42 cellular contexts compared by ENCODE assay signal in the genomic region with DNA sequence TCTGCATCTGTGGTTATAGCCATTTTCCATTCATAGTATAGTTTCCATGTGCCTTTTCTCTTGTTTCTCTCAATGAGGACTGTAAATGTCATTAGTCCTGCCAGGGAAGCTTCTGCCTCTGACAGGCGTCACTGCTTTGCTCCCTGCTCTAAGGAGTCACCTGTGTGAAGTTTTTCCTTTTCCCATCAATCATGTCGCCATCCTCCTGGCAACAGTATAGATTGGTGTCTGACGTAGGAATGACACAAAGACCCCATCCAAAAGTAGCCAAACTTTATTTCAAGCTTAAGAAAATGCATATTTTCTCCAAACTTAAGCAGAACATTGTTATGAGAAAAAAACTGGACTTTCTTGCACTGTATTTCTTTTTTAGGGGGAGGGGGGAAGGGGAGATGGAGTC. TPM values are rescaled to one million over a fixed set of nuclear protein-coding genes. Genes with fewer than 3 reads are reported as not detected.
"Had no signal": no experiment of that assay in that cellular context is flagged by ENCODE, and none has a peak within 500 bp of the region (broad histone marks: within the 10 kb centered on the region; RNA-seq: fewer than 3 reads in every experiment).

No MANE protein-coding gene starts in this region.

- ATAC-seq: activated naive CD4-positive, alpha-beta T cell treated with anti-CD3 and anti-CD28 coated beads, Interleukin-2, amount 50 U/mL, for 72 hours; activated naive CD8-positive, alpha-beta T cell treated with anti-CD3 and anti-CD28 coated beads, Interleukin-2, amount 50 U/mL, for 24 hours; activated T-cell treated with anti-CD3 and anti-CD28 coated beads, Interleukin-2, amount 50 U/mL, for 4 hours; activated T-cell treated with anti-CD3 and anti-CD28 coated beads, Interleukin-2, amount 50 U/mL, for 72 hours; activated T-helper 17 cell treated with anti-CD3 and anti-CD28 coated beads, Interleukin-2, amount 50 U/mL, for 72 hours; body of pancreas had no signal

- H3K4me1 ChIP-seq: adrenal gland, ascending aorta, breast epithelium had no signal

- DNase-seq: activated effector memory CD4-positive, alpha-beta T cell treated with anti-CD3 and anti-CD28 coated beads, Interleukin-2, amount 50 U/mL, for 16 hours; activated effector memory CD4-positive, alpha-beta T cell treated with Interleukin-2 at 50 U/mL for 16 hours; activated gamma-delta T cell; activated gamma-delta T cell treated with Interleukin-2 at 50 U/mL for 16 hours; activated naive CD4-positive, alpha-beta T cell; activated naive CD4-positive, alpha-beta T cell treated with anti-CD3 and anti-CD28 coated beads for 36 hours; activated naive CD4-positive, alpha-beta T cell treated with anti-CD3 and anti-CD28 coated beads, Interleukin-2, amount 10 ng/mL, durations not matched to agents 7 days and 5 days; activated naive CD4-positive, alpha-beta T cell treated with anti-CD3 and anti-CD28 coated beads, Interleukin-2, amount 50 U/mL, for 16 hours; activated naive CD4-positive, alpha-beta T cell treated with Interleukin-2 at 50 U/mL for 16 hours; activated naive CD8-positive, alpha-beta T cell treated with anti-CD3 and anti-CD28 coated beads for 36 hours; activated naive CD8-positive, alpha-beta T cell treated with anti-CD3 and anti-CD28 coated beads, Interleukin-2, amount 10 ng/mL, durations not matched to agents 7 days and 5 days; activated naive CD8-positive, alpha-beta T cell treated with anti-CD3 and anti-CD28 coated beads, Interleukin-2, amount 50 U/mL, for 24 hours; activated T-cell treated with anti-CD3 and anti-CD28 coated beads, Interleukin-2, amount 50 U/mL, for 4 hours; activated T-cell treated with anti-CD3 and anti-CD28 coated beads, Interleukin-2, amount 50 U/mL, for 48 hours; activated T-cell treated with anti-CD3 and anti-CD28 coated beads, Interleukin-2, amount 50 U/mL, for 72 hours; amniotic stem cell; amygdala; anterior cingulate cortex; aorta; body of pancreas; brain microvascular endothelial cell; caudate nucleus; central memory CD4-positive, alpha-beta T cell; cerebellar nuclear complex had no signal

- H3K9me3 Mint-ChIP-seq: activated naive CD4-positive, alpha-beta T cell treated with anti-CD3 and anti-CD28 coated beads for 36 hours; activated naive CD4-positive, alpha-beta T cell treated with anti-CD3 and anti-CD28 coated beads, Interleukin-2, amount 10 ng/mL, durations not matched to agents 7 days and 5 days; activated naive CD4-positive, alpha-beta T cell treated with anti-CD3 and anti-CD28 coated beads, Interleukin-2, amount 50 U/mL, for 24 hours; activated naive CD4-positive, alpha-beta T cell treated with anti-CD3 and anti-CD28 coated beads, Interleukin-2, amount 50 U/mL, for 72 hours; activated naive CD8-positive, alpha-beta T cell treated with anti-CD3 and anti-CD28 coated beads, Interleukin-2, amount 10 ng/mL, durations not matched to agents 7 days and 5 days; activated naive CD8-positive, alpha-beta T cell treated with anti-CD3 and anti-CD28 coated beads, Interleukin-2, amount 50 U/mL, for 24 hours; activated T-cell treated with anti-CD3 and anti-CD28 coated beads, Interleukin-2, amount 50 U/mL, for 4 hours; activated T-cell treated with anti-CD3 and anti-CD28 coated beads, Interleukin-2, amount 50 U/mL, for 72 hours; activated T-helper 1 cell treated with anti-CD3 and anti-CD28 coated beads, Interleukin-12 subunit alpha, Interleukin-12 subunit beta, Interleukin-2, Interleukin-4 antibody, amounts not matched to agents 30 ng/mL and 10 ng/mL and 1 ng/mL, durations not matched to agents 14 hours and 24 hours and 36 hours; activated T-helper 17 cell treated with anti-CD3 and anti-CD28 coated beads, Interleukin-2, amount 50 U/mL, for 72 hours; activated T-helper 2 cell treated with anti-CD3 and anti-CD28 coated beads, Interferon-gamma antibody, Interleukin-2, Interleukin-4, amounts not matched to agents 10 μg/mL and 5 μg/mL and 100 μg/mL, durations not matched to agents 14 hours and 24 hours and 36 hours; central memory CD8-positive, alpha-beta T cell had no signal

- H3K27me3 ChIP-seq: ascending aorta, body of pancreas, brain microvascular endothelial cell, cardiac muscle cell had no signal

- H3K4me3 Mint-ChIP-seq: activated naive CD4-positive, alpha-beta T cell treated with anti-CD3 and anti-CD28 coated beads for 36 hours; activated naive CD4-positive, alpha-beta T cell treated with anti-CD3 and anti-CD28 coated beads, Interleukin-2, amount 10 ng/mL, durations not matched to agents 7 days and 5 days; activated naive CD4-positive, alpha-beta T cell treated with anti-CD3 and anti-CD28 coated beads, Interleukin-2, amount 50 U/mL, for 24 hours; activated naive CD8-positive, alpha-beta T cell; activated naive CD8-positive, alpha-beta T cell treated with anti-CD3 and anti-CD28 coated beads for 36 hours; activated naive CD8-positive, alpha-beta T cell treated with anti-CD3 and anti-CD28 coated beads, Interleukin-2, amount 10 ng/mL, durations not matched to agents 7 days and 5 days; activated naive CD8-positive, alpha-beta T cell treated with anti-CD3 and anti-CD28 coated beads, Interleukin-2, amount 50 U/mL, for 24 hours; activated T-cell treated with anti-CD3 and anti-CD28 coated beads, Interleukin-2, amount 50 U/mL, for 4 hours; activated T-cell treated with anti-CD3 and anti-CD28 coated beads, Interleukin-2, amount 50 U/mL, for 72 hours; activated T-helper 1 cell treated with anti-CD3 and anti-CD28 coated beads, Interleukin-12 subunit alpha, Interleukin-12 subunit beta, Interleukin-2, Interleukin-4 antibody, amounts not matched to agents 30 ng/mL and 10 ng/mL and 1 ng/mL, durations not matched to agents 14 hours and 24 hours and 36 hours; activated T-helper 17 cell treated with anti-CD3 and anti-CD28 coated beads, Interleukin-2, amount 50 U/mL, for 72 hours; brain; central memory CD8-positive, alpha-beta T cell had no signal

- H3K27ac ChIP-seq: ascending aorta, brain microvascular endothelial cell, cardiac muscle cell had no signal

- H3K27me3 Mint-ChIP-seq: activated naive CD4-positive, alpha-beta T cell treated with anti-CD3 and anti-CD28 coated beads, Interleukin-2, amount 50 U/mL, for 24 hours; activated naive CD8-positive, alpha-beta T cell; activated naive CD8-positive, alpha-beta T cell treated with anti-CD3 and anti-CD28 coated beads for 36 hours; activated naive CD8-positive, alpha-beta T cell treated with anti-CD3 and anti-CD28 coated beads, Interleukin-2, amount 10 ng/mL, durations not matched to agents 7 days and 5 days; activated naive CD8-positive, alpha-beta T cell treated with anti-CD3 and anti-CD28 coated beads, Interleukin-2, amount 50 U/mL, for 24 hours; activated T-helper 17 cell treated with anti-CD3 and anti-CD28 coated beads, Interleukin-2, amount 50 U/mL, for 72 hours; central memory CD8-positive, alpha-beta T cell had no signal

- H3K4me3 ChIP-seq: adrenal gland, ascending aorta, body of pancreas, breast epithelium, cardiac muscle cell had no signal

- H3K36me3 Mint-ChIP-seq: activated naive CD4-positive, alpha-beta T cell treated with anti-CD3 and anti-CD28 coated beads, Interleukin-2, amount 10 ng/mL, durations not matched to agents 7 days and 5 days; activated naive CD4-positive, alpha-beta T cell treated with anti-CD3 and anti-CD28 coated beads, Interleukin-2, amount 50 U/mL, for 24 hours; activated naive CD4-positive, alpha-beta T cell treated with anti-CD3 and anti-CD28 coated beads, Interleukin-2, amount 50 U/mL, for 72 hours; activated naive CD8-positive, alpha-beta T cell; activated naive CD8-positive, alpha-beta T cell treated with anti-CD3 and anti-CD28 coated beads for 36 hours; activated naive CD8-positive, alpha-beta T cell treated with anti-CD3 and anti-CD28 coated beads, Interleukin-2, amount 10 ng/mL, durations not matched to agents 7 days and 5 days; brain had no signal

- H3K9me3 ChIP-seq: adrenal gland, ascending aorta, body of pancreas, breast epithelium had no signal

- FAIRE-seq: astrocyte, bronchial epithelial cell had no signal

- H3K27ac Mint-ChIP-seq: activated naive CD4-positive, alpha-beta T cell treated with anti-CD3 and anti-CD28 coated beads for 36 hours; activated naive CD4-positive, alpha-beta T cell treated with anti-CD3 and anti-CD28 coated beads, Interleukin-2, amount 10 ng/mL, durations not matched to agents 7 days and 5 days; activated naive CD4-positive, alpha-beta T cell treated with anti-CD3 and anti-CD28 coated beads, Interleukin-2, amount 50 U/mL, for 24 hours; activated naive CD4-positive, alpha-beta T cell treated with anti-CD3 and anti-CD28 coated beads, Interleukin-2, amount 50 U/mL, for 72 hours; activated naive CD8-positive, alpha-beta T cell; activated naive CD8-positive, alpha-beta T cell treated with anti-CD3 and anti-CD28 coated beads for 36 hours; activated naive CD8-positive, alpha-beta T cell treated with anti-CD3 and anti-CD28 coated beads, Interleukin-2, amount 10 ng/mL, durations not matched to agents 7 days and 5 days; activated naive CD8-positive, alpha-beta T cell treated with anti-CD3 and anti-CD28 coated beads, Interleukin-2, amount 50 U/mL, for 24 hours; activated T-cell treated with anti-CD3 and anti-CD28 coated beads, Interleukin-2, amount 50 U/mL, for 72 hours; activated T-helper 1 cell treated with anti-CD3 and anti-CD28 coated beads, Interleukin-12 subunit alpha, Interleukin-12 subunit beta, Interleukin-2, Interleukin-4 antibody, amounts not matched to agents 30 ng/mL and 10 ng/mL and 1 ng/mL, durations not matched to agents 14 hours and 24 hours and 36 hours; activated T-helper 17 cell treated with anti-CD3 and anti-CD28 coated beads, Interleukin-2, amount 50 U/mL, for 72 hours; activated T-helper 2 cell treated with anti-CD3 and anti-CD28 coated beads, Interferon-gamma antibody, Interleukin-2, Interleukin-4, amounts not matched to agents 10 μg/mL and 5 μg/mL and 100 μg/mL, durations not matched to agents 14 hours and 24 hours and 36 hours; brain had no signal

- H3K36me3 ChIP-seq: adrenal gland, ascending aorta, brain microvascular endothelial cell, breast epithelium, cardiac muscle cell had no signal

RNA-seq across cellular contexts. Expression of a gene that starts 23.5 kb away (rescaled TPM):
- total RNA-seq: activated naive CD4-positive, alpha-beta T cell treated with anti-CD3 and anti-CD28 coated beads for 36 hours; activated naive CD4-positive, alpha-beta T cell treated with anti-CD3 and anti-CD28 coated beads, Interleukin-2, amount 50 U/mL, for 72 hours; activated naive CD8-positive, alpha-beta T cell treated with anti-CD3 and anti-CD28 coated beads for 36 hours; activated naive CD8-positive, alpha-beta T cell treated with anti-CD3 and anti-CD28 coated beads, Interleukin-2, amount 10 ng/mL, durations not matched to agents 7 days and 5 days; activated T-cell treated with anti-CD3 and anti-CD28 coated beads, Interleukin-2, amount 50 U/mL, for 4 hours; activated T-cell treated with anti-CD3 and anti-CD28 coated beads, Interleukin-2, amount 50 U/mL, for 72 hours; activated T-helper 1 cell treated with anti-CD3 and anti-CD28 coated beads, Interleukin-12 subunit alpha, Interleukin-12 subunit beta, Interleukin-2, Interleukin-4 antibody, amounts not matched to agents 30 ng/mL and 10 ng/mL and 1 ng/mL, durations not matched to agents 14 hours and 24 hours and 36 hours; activated T-helper 17 cell treated with anti-CD3 and anti-CD28 coated beads, Interleukin-2, amount 50 U/mL, for 72 hours; activated T-helper 2 cell treated with anti-CD3 and anti-CD28 coated beads, Interferon-gamma antibody, Interleukin-2, Interleukin-4, amounts not matched to agents 10 μg/mL and 5 μg/mL and 100 μg/mL, durations not matched to agents 14 hours and 24 hours and 36 hours; adrenal gland; aorta; ascending aorta; astrocyte; body of pancreas; breast epithelium; bronchial epithelial cell; cardiac muscle cell; cardiac septum; cerebellum; chondrocyte had no signal
- polyA plus RNA-seq: adipose tissue, adrenal gland, aorta, cardiac muscle cell had no signal
